In genomic region chr6:36308514-36308913, GRCh38 we compare ENCODE assay signal across 11 cellular contexts. TPM values are rescaled to one million over a fixed set of nuclear protein-coding genes. Genes with fewer than 3 reads are reported as not detected.
"Had no signal": no experiment of that assay in that cellular context is flagged by ENCODE, and none has a peak within 500 bp of the region (broad histone marks: within the 10 kb centered on the region; RNA-seq: fewer than 3 reads in every experiment).

No MANE protein-coding gene starts in this region.

- H3K4me2 ChIP-seq: GM23338, KMS-11 had no signal

- H3K9me3 Mint-ChIP-seq: GM23338, HFFc6 had no signal

- H3K4me3 ChIP-seq: GM23338, HAP-1 had no signal

- ATAC-seq: GM23338, HCT116 had no signal

- H3K36me3 ChIP-seq: HAP-1 had no signal

- H2AFZ ChIP-seq: GM23338 had no signal

- H3K9me3 ChIP-seq: HAP-1 had no signal

- FAIRE-seq: HTR-8/SVneo had no signal

- H3K4me3 Mint-ChIP-seq: GM23338, HFFc6 had no signal

- H3K27ac Mint-ChIP-seq: GM23338, HFFc6 had no signal

- H3K27ac ChIP-seq: KMS-11 had no signal

- DNase-seq: H7, HFFc6, Karpas-422, KBM-7 had no signal

- H3K9ac ChIP-seq: KMS-11 had no signal

RNA-seq across cellular contexts. Expression of gene BNIP5, which starts 28.2 kb away (rescaled TPM):
- total RNA-seq: GM23338, H4, H7, HFFc6, LHCN-M2 had no signal
- polyA plus RNA-seq: GM23338 had no signal

RNA-seq across cellular contexts. Expression of gene PNPLA1, which starts 38.7 kb away (rescaled TPM):
- total RNA-seq: GM23338, H4, H7, HFFc6, LHCN-M2 had no signal
- polyA plus RNA-seq: GM23338 had no signal
